In genomic region chr16:90077240-90077756, GRCh38 we compare ENCODE assay signal across 8 cellular contexts. TPM values are rescaled to one million over a fixed set of nuclear protein-coding genes. Genes with fewer than 3 reads are reported as not detected.
DNase-seq lines count a peak whose midpoint lies in the region; ATAC-seq, FAIRE-seq and TF ChIP-seq lines count a peak whose summit lies in the region.

PRDM7 (minus strand) TSS chr16:90077331; CDS start chr16:90075910, 1,421 bp downstream.

- FAIRE-seq in pancreas (lab: Jason Lieb, UNC), result no peak

- peak; percentile 96 to 99 (median 96) for ATAC-seq in pancreas

- no peaks in the 10 kb centered on the region for H3K27me3 ChIP-seq in pancreas
- H3K27me3 ChIP-seq in thymus (ENCODE audit: control insufficient read depth, insufficient read depth), result peaks cover 3% of the 10 kb centered on the region

- DNase-seq in G401 (ENCODE audit: low spot score) (peak; percentile 99), HEK293T (ENCODE audit: extremely low spot score) (peak; percentile 99), NAMALWA (ENCODE audit: low spot score) (peak; percentile 97), SKM-1 treated with dmso at 0.1 percent for 144 hours (lab: John Stamatoyannopoulos, UW; ENCODE audit: unreplicated experiment) (peak; percentile 97), cardiac septum (ENCODE audit: low spot score) (peak; percentile 97), pancreas (peak; percentile 91 to 100 (median 97))
- DNase-seq in activated naive CD8-positive, alpha-beta T cell treated with anti-CD3 and anti-CD28 coated beads, Interleukin-2, amount 50 U/mL, for 16 hours (ENCODE audit: low read depth, low spot score), result peak; percentile 90

- peak within 1 kb of the TSS; percentile 20 to 45 (median 42) for H3K27ac ChIP-seq in pancreas
- H3K27ac ChIP-seq in thymus (ENCODE audit: low read depth), result no peak within 1 kb of the TSS

- 0 to 9% methylated on average over 32 of the region's 32 CpGs for WGBS in pancreas, 2 donors
- WGBS in thymus, result 2% methylated on average over 32 of the region's 32 CpGs

- no peak for TF ChIP-seq CTCF in pancreas (IDR thresholded peaks at IDR 0.05)

- H3K4me1 ChIP-seq in pancreas (peaks cover 0 to 11% (median 4%) of the 10 kb centered on the region in 3 donors), thymus (ENCODE audit: control insufficient read depth, insufficient read depth, low read length) (peaks cover 12% of the 10 kb centered on the region)

- H3K9me3 ChIP-seq in pancreas (no peaks in the 10 kb centered on the region), thymus (ENCODE audit: control insufficient read depth) (no peaks in the 10 kb centered on the region)

- H3K4me3 ChIP-seq in pancreas (peak within 1 kb of the TSS in 3 of 4 donors; percentile 14 to 39 (median 35)), thymus (ENCODE audit: low read length) (peak within 1 kb of the TSS; percentile 44)

- in situ Hi-C loops in G401 (cut with HindIII; ENCODE audit: low sequenced_read_pairs), result no loop called here

- H3K36me3 ChIP-seq in pancreas (no peaks in the 10 kb centered on the region), thymus (ENCODE audit: control insufficient read depth, insufficient read depth) (no peaks in the 10 kb centered on the region)

- CTCF ChIA-PET in HEK293T (lab: Yijun Ruan, JAX), result interaction anchor here (1.7 kb wide), 1 partner anchor 12 kb away, joined by 3 read pairs; no protein-coding TSS in a partner anchor

- POLR2A ChIA-PET in HEK293T (lab: Yijun Ruan, JAX), result interaction anchor here (1.1 kb wide), 1 partner anchor 32 kb away, joined by 3 read pairs; no protein-coding TSS in a partner anchor

- intact Hi-C loops in cardiac septum (cut with DNase I) (no loop called here), pancreas (cut with DNase I) (no loop called here)

TF ChIP-seq in HEK293T, 16 proteins besides CTCF, POLR2A, EP300 and RAD21:
- peak; percentile 87 for TF ChIP-seq ARNT (IDR thresholded peaks at IDR 0.05)
- peak; percentile 58 for TF ChIP-seq L3MBTL2 (conservative IDR thresholded peaks at IDR 0.05)
- TF ChIP-seq SP1 (IDR thresholded peaks at IDR 0.05), result peak; percentile 63
- peak; percentile 99 for TF ChIP-seq PKNOX1 (IDR thresholded peaks at IDR 0.05)
- TF ChIP-seq TARDBP (IDR thresholded peaks at IDR 0.05), result no peak
TF ChIP-seq in HEK293T: peak in this region for 4.

RNA-seq across cellular contexts. Expression of gene PRDM7, which starts in this region (rescaled TPM):
- total RNA-seq in G401 (2014; rRNA removed; shearing (Covaris generic)), result not detected in 2 replicates
- total RNA-seq in cardiac septum, result not detected
- total RNA-seq in pancreas, result not detected
- polyA plus RNA-seq in pancreas, result not detected
- 0.09 TPM for polyA plus RNA-seq in thymus

Comparison
In these comparisons a context has a peak if more than half of its experiments do, and no peak if none do; other contexts are left out.
1. Peak in DNase-seq in G401; RNA of the gene not detected or under 1 TPM.
2. Peak in DNase-seq in cardiac septum; RNA of the gene not detected or under 1 TPM.
3. Peak in DNase-seq, ATAC-seq, H3K4me3 ChIP-seq and H3K27ac ChIP-seq in pancreas; RNA of the gene not detected or under 1 TPM.